ENCODE assay signal across 8 cellular contexts in the genomic region with DNA sequence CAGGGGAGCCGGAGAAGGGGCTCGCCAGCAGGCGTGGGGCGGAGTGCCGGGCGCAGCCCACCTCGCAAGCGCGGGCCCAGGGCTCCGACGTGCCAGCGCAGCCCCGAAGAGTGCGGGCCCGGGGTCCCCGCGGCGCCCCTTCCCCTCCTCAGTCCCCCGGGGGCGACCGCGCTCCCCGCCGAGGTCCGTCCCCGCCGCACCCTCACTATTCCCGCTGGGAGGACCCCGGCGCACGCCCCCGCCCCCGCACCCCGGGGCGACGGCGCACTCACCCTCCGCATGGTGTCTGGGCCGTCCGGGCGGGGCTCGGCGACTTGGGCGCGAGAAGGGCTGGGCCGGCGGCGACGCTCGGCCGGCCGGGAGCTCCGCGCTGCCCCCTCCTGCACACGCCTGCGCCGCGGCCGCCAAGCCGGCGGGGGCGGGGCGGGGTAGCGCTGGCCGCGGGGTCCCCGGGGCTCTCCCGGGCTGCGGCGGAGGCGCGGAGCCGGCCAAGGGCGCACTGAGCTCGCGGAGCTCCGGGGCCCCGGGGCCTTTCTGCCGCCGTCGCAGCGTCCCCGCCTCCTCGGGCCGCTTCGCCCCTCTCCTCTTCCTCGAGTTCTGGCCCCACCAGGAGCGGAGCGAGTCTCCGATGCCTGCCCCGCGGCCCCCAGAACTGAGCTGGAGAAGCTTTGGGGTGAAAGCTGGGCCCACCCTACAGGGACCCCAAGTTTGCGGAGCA.
DNase-seq lines count a peak whose midpoint lies in the region; ATAC-seq and TF ChIP-seq lines count a peak whose summit lies in the region.

No MANE protein-coding gene starts in this region.

- TF ChIP-seq EP300 in Ishikawa (IDR thresholded peaks at IDR 0.05; ENCODE audit: borderline replicate concordance): no peak

- H3K9me3 ChIP-seq in mucosa of descending colon: no peaks in the 10 kb centered on the region

- no peak for TF ChIP-seq RAD21 in Ishikawa (IDR thresholded peaks at IDR 0.05; ENCODE audit: low read depth)

- peaks cover 0 to 45% (median 13%) of the 10 kb centered on the region in 45 donors for H3K27me3 ChIP-seq in dorsolateral prefrontal cortex

- H3K36me3 ChIP-seq in mucosa of descending colon (ENCODE audit: low read depth): no peaks in the 10 kb centered on the region

- DNase-seq in NCI-H345 (lab: John Stamatoyannopoulos, UW) (peak; percentile 23), NCI-H345 treated with DMSO at 0.1 percent for 48 hours (lab: John Stamatoyannopoulos, UW; ENCODE audit: unreplicated experiment) (no peak), dorsolateral prefrontal cortex (peak in 1 of 10 donors; percentile 20), mucosa of descending colon (peak in 2 of 3 donors; percentile 13 to 39), NOMO-1 (lab: John Stamatoyannopoulos, UW; ENCODE audit: unreplicated experiment in 2 of 2) (no peak), T1000 (lab: John Stamatoyannopoulos, UW) (no peak)

- intact Hi-C loops in dorsolateral prefrontal cortex (cut with DNase I): no loop called here
- intact Hi-C loops in mucosa of descending colon (cut with DNase I, micrococcal nuclease): no loop called here

- peaks cover 5% of the 10 kb centered on the region for H3K4me1 ChIP-seq in mucosa of descending colon (ENCODE audit: low read depth)

- H3K4me3 ChIP-seq in dorsolateral prefrontal cortex (peak overlapping the region; percentile 36 to 77 (median 59)), mucosa of descending colon (no peak overlapping the region)

- TF ChIP-seq CTCF in dorsolateral prefrontal cortex (IDR thresholded peaks at IDR 0.05 in 54 of 56, conservative IDR thresholded peaks at IDR 0.05 in 2 of 56; ENCODE audit: low read depth in 1 of 56, partially characterized antibody in 56 of 56) (no peak), mucosa of descending colon (IDR thresholded peaks at IDR 0.05) (no peak)

- H3K27ac ChIP-seq in dorsolateral prefrontal cortex: peak overlapping the region in 9 of 59 donors; percentile 25 to 64 (median 44)

- ATAC-seq in GM21717 (IDR thresholded peaks at IDR 0.05; ENCODE audit: unreplicated experiment) (peak; percentile 87), mucosa of descending colon (peak; percentile 85)

TF ChIP-seq in Ishikawa, 13 proteins besides CTCF, POLR2A, EP300 and RAD21:
- TF ChIP-seq ZBTB7A (IDR thresholded peaks at IDR 0.05; ENCODE audit: low read depth) (0 out of 2 replicates have a peak, but pooled peaks have one; percentile 54), TEAD4 (IDR thresholded peaks at IDR 0.05) (no peak), CREB1 (IDR thresholded peaks at IDR 0.05; ENCODE audit: low read depth) (no peak), EGR1 (IDR thresholded peaks at IDR 0.05) (peak; percentile 77), REST (IDR thresholded peaks at IDR 0.05; ENCODE audit: low read depth) (no peak), YY1 (IDR thresholded peaks at IDR 0.05; ENCODE audit: low read depth) (no peak), MAX (IDR thresholded peaks at IDR 0.05) (no peak), NFIC (IDR thresholded peaks at IDR 0.05) (no peak)
- TF ChIP-seq, protein P1, sequence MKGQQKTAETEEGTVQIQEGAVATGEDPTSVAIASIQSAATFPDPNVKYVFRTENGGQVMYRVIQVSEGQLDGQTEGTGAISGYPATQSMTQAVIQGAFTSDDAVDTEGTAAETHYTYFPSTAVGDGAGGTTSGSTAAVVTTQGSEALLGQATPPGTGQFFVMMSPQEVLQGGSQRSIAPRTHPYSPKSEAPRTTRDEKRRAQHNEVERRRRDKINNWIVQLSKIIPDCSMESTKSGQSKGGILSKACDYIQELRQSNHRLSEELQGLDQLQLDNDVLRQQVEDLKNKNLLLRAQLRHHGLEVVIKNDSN (IDR thresholded peaks at IDR 0.05): no peak

Comparison
In these comparisons a context has a peak if more than half of its experiments do, and no peak if none do; other contexts are left out.
1. DNase-seq: peak in NCI-H345 (single experiment) and mucosa of descending colon (2 of 3); none in NCI-H345 treated with DMSO at 0.1 percent for 48 hours (single experiment), NOMO-1 (0 of 2) and T1000 (single experiment).